Comparison of ENCODE assay signal across 1 cellular context in genomic region chr13:27830010-27830409, GRCh38.
A peak's percentile ranks its signal among the peaks of the same experiment; 100 is the strongest.
TF ChIP-seq lines count a peak whose summit lies in the region.

No MANE protein-coding gene starts in this region.

TF ChIP-seq in HepG2, 621 proteins besides CTCF, POLR2A, EP300 and RAD21 (continued from another document):
- TF ChIP-seq, protein P1, sequence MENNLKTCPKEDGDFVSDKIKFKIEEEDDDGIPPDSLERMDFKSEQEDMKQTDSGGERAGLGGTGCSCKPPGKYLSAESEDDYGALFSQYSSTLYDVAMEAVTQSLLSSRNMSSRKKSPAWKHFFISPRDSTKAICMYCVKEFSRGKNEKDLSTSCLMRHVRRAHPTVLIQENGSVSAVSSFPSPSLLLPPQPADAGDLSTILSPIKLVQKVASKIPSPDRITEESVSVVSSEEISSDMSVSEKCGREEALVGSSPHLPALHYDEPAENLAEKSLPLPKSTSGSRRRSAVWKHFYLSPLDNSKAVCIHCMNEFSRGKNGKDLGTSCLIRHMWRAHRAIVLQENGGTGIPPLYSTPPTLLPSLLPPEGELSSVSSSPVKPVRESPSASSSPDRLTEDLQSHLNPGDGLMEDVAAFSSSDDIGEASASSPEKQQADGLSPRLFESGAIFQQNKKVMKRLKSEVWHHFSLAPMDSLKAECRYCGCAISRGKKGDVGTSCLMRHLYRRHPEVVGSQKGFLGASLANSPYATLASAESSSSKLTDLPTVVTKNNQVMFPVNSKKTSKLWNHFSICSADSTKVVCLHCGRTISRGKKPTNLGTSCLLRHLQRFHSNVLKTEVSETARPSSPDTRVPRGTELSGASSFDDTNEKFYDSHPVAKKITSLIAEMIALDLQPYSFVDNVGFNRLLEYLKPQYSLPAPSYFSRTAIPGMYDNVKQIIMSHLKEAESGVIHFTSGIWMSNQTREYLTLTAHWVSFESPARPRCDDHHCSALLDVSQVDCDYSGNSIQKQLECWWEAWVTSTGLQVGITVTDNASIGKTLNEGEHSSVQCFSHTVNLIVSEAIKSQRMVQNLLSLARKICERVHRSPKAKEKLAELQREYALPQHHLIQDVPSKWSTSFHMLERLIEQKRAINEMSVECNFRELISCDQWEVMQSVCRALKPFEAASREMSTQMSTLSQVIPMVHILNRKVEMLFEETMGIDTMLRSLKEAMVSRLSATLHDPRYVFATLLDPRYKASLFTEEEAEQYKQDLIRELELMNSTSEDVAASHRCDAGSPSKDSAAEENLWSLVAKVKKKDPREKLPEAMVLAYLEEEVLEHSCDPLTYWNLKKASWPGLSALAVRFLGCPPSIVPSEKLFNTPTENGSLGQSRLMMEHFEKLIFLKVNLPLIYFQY (CRISPR knock-in tag; IDR thresholded peaks at IDR 0.05; ENCODE audit: borderline replicate concordance) = peak; percentile 28; the same call in 1 of the 2 replicates
- TF ChIP-seq GATAD2A (CRISPR knock-in tag; IDR thresholded peaks at IDR 0.05) = peak; percentile 41; the same call in 1 of the 2 replicates
- no peak for TF ChIP-seq SP2 (CRISPR knock-in tag; IDR thresholded peaks at IDR 0.05)
- TF ChIP-seq, protein P2, sequence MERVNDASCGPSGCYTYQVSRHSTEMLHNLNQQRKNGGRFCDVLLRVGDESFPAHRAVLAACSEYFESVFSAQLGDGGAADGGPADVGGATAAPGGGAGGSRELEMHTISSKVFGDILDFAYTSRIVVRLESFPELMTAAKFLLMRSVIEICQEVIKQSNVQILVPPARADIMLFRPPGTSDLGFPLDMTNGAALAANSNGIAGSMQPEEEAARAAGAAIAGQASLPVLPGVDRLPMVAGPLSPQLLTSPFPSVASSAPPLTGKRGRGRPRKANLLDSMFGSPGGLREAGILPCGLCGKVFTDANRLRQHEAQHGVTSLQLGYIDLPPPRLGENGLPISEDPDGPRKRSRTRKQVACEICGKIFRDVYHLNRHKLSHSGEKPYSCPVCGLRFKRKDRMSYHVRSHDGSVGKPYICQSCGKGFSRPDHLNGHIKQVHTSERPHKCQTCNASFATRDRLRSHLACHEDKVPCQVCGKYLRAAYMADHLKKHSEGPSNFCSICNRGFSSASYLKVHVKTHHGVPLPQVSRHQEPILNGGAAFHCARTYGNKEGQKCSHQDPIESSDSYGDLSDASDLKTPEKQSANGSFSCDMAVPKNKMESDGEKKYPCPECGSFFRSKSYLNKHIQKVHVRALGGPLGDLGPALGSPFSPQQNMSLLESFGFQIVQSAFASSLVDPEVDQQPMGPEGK (CRISPR knock-in tag; IDR thresholded peaks at IDR 0.05) = peak; percentile 62; the same call in 1 of the 2 replicates
- TF ChIP-seq, protein P3, sequence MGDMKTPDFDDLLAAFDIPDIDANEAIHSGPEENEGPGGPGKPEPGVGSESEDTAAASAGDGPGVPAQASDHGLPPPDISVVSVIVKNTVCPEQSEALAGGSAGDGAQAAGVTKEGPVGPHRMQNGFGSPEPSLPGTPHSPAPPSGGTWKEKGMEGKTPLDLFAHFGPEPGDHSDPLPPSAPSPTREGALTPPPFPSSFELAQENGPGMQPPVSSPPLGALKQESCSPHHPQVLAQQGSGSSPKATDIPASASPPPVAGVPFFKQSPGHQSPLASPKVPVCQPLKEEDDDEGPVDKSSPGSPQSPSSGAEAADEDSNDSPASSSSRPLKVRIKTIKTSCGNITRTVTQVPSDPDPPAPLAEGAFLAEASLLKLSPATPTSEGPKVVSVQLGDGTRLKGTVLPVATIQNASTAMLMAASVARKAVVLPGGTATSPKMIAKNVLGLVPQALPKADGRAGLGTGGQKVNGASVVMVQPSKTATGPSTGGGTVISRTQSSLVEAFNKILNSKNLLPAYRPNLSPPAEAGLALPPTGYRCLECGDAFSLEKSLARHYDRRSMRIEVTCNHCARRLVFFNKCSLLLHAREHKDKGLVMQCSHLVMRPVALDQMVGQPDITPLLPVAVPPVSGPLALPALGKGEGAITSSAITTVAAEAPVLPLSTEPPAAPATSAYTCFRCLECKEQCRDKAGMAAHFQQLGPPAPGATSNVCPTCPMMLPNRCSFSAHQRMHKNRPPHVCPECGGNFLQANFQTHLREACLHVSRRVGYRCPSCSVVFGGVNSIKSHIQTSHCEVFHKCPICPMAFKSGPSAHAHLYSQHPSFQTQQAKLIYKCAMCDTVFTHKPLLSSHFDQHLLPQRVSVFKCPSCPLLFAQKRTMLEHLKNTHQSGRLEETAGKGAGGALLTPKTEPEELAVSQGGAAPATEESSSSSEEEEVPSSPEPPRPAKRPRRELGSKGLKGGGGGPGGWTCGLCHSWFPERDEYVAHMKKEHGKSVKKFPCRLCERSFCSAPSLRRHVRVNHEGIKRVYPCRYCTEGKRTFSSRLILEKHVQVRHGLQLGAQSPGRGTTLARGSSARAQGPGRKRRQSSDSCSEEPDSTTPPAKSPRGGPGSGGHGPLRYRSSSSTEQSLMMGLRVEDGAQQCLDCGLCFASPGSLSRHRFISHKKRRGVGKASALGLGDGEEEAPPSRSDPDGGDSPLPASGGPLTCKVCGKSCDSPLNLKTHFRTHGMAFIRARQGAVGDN (CRISPR knock-in tag; IDR thresholded peaks at IDR 0.05) = peak; percentile 50
- peak; percentile 28; the same call in 1 of the 2 replicates for TF ChIP-seq BCL6 (CRISPR knock-in tag; IDR thresholded peaks at IDR 0.05)
- 0 out of 2 replicates have a peak, but pooled peaks have one; percentile 26 for TF ChIP-seq KLF6 (CRISPR knock-in tag; IDR thresholded peaks at IDR 0.05)
- 0 out of 2 replicates have a peak, but pooled peaks have one; percentile 64 for TF ChIP-seq ZNF768 (CRISPR knock-in tag; IDR thresholded peaks at IDR 0.05)
- no peak for TF ChIP-seq PHF5A (CRISPR knock-in tag; IDR thresholded peaks at IDR 0.05; ENCODE audit: low read depth, unreplicated experiment)
- TF ChIP-seq NFE2 (CRISPR knock-in tag; IDR thresholded peaks at IDR 0.05) = no peak
- TF ChIP-seq ZNF598 (CRISPR knock-in tag; IDR thresholded peaks at IDR 0.05; ENCODE audit: borderline replicate concordance) = 0 out of 2 replicates have a peak, but pooled peaks have one; percentile 22
- no peak for TF ChIP-seq ASH2L (IDR thresholded peaks at IDR 0.05; ENCODE audit: insufficient read length, low read depth, low read length)
- TF ChIP-seq HNRNPLL (IDR thresholded peaks at IDR 0.05; ENCODE audit: low read depth, low read length, poor library complexity, severe bottlenecking) = peak; percentile 39
- TF ChIP-seq PAF1 (CRISPR knock-in tag; IDR thresholded peaks at IDR 0.05) = no peak
- TF ChIP-seq GABPB1 (CRISPR knock-in tag; IDR thresholded peaks at IDR 0.05) = peak; percentile 64; the same call in 1 of the 2 replicates
- TF ChIP-seq, protein P4, sequence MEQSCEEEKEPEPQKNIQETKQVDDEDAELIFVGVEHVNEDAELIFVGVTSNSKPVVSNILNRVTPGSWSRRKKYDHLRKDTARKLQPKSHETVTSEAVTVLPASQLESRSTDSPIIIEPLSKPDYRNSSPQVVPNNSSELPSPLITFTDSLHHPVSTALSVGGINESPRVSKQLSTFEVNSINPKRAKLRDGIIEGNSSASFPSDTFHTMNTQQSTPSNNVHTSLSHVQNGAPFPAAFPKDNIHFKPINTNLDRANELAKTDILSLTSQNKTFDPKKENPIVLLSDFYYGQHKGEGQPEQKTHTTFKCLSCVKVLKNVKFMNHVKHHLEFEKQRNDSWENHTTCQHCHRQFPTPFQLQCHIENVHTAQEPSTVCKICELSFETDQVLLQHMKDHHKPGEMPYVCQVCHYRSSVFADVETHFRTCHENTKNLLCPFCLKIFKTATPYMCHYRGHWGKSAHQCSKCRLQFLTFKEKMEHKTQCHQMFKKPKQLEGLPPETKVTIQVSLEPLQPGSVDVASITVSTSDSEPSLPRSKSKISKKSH (CRISPR knock-in tag; IDR thresholded peaks at IDR 0.05; ENCODE audit: borderline replicate concordance) = 0 out of 2 replicates have a peak, but pooled peaks have one; percentile 33
TF ChIP-seq in HepG2: peak in this region for 43.
